ENCODE assay signal across 16 cellular contexts in genomic region chr10:2938869-2939268, GRCh38.
DNase-seq lines count a peak whose midpoint lies in the region; ATAC-seq and TF ChIP-seq lines count a peak whose summit lies in the region.
"Had no signal": no experiment of that assay in that cellular context is flagged by ENCODE, and none has a peak within 500 bp of the region (broad histone marks: within the 10 kb centered on the region; RNA-seq: fewer than 3 reads in every experiment).

No MANE protein-coding gene starts in this region.

- H3K18ac ChIP-seq in mesenchymal stem cell (ENCODE audit: low read depth in 1 of 2, low read length in 2 of 2), result no peak overlapping the region

- H3F3A ChIP-seq in MM.1S (ENCODE audit: insufficient read depth, low read length), result no peaks in the 10 kb centered on the region

- DNase-seq in Ammon's horn (ENCODE audit: low spot score) (peak; percentile 14), astrocyte of the cerebellum (ENCODE audit: low read depth) (no peak), mesenchymal stem cell (peak; percentile 6), ovary (no peak), MM.1S (no peak)
- DNase-seq in stimulated activated CD4-positive, alpha-beta T cell treated with anti-CD3 and anti-CD28 coated beads, Interleukin-1b, Interleukin-23, amount 100 ng/mL, for 48 hours, result no peak
- DNase-seq: activated gamma-delta T cell treated with Interleukin-2 at 50 U/mL for 16 hours; brain microvascular endothelial cell; CD4-positive, alpha-beta T cell; GDM1; NCI-H2107; psoas muscle; stimulated activated CD4-positive, alpha-beta T cell treated with anti-CD3 and anti-CD28 coated beads, Interleukin-2, amount 100 ng/mL, for 24 hours had no signal

- no peaks in the 10 kb centered on the region for H3K79me1 ChIP-seq in mesenchymal stem cell (replicated peaks; ENCODE audit: low read length, poor library complexity, severe bottlenecking)

- H2AK5ac ChIP-seq in mesenchymal stem cell (ENCODE audit: low read length, severe bottlenecking), result no peak overlapping the region

- no peak for ATAC-seq in GM21367 (IDR thresholded peaks at IDR 0.05; ENCODE audit: unreplicated experiment)
- ATAC-seq: psoas muscle had no signal

- no peaks in the 10 kb centered on the region for H3K36me3 ChIP-seq in KMS-11 (ENCODE audit: insufficient read depth)
- H3K36me3 ChIP-seq in mesenchymal stem cell (ENCODE audit: control insufficient read depth in 1 of 2, insufficient read depth in 2 of 2, low read depth in 1 of 2, low read length in 2 of 2), result no peaks in the 10 kb centered on the region
- H3K36me3 ChIP-seq in ovary, result no peaks in the 10 kb centered on the region
- H3K36me3 ChIP-seq in MM.1S (replicated peaks; ENCODE audit: insufficient read depth, low read length), result no peaks in the 10 kb centered on the region
- H3K36me3 ChIP-seq: brain microvascular endothelial cell had no signal

- H3K9me3 ChIP-seq in mesenchymal stem cell (ENCODE audit: control insufficient read depth, low read length) (no peaks in the 10 kb centered on the region), ovary (no peaks in the 10 kb centered on the region), MM.1S (replicated peaks; ENCODE audit: insufficient read depth, low read length) (no peaks in the 10 kb centered on the region)
- H3K9me3 ChIP-seq: psoas muscle had no signal

- H4K20me1 ChIP-seq in KMS-11 (ENCODE audit: insufficient read depth), result no peaks in the 10 kb centered on the region
- no peaks in the 10 kb centered on the region for H4K20me1 ChIP-seq in MM.1S (ENCODE audit: insufficient read depth, low read length)

- no peak overlapping the region for H3K14ac ChIP-seq in mesenchymal stem cell (ENCODE audit: low read length in 2 of 2)

- no peak overlapping the region for H2BK15ac ChIP-seq in mesenchymal stem cell (ENCODE audit: low read depth, poor library complexity, severe bottlenecking)

- H3K4me1 ChIP-seq in KMS-11 (ENCODE audit: low read depth, poor library complexity, severe bottlenecking) (no peaks in the 10 kb centered on the region), mesenchymal stem cell (ENCODE audit: control insufficient read depth, insufficient read depth, low read depth, low read length) (peaks cover 3% of the 10 kb centered on the region), ovary (ENCODE audit: insufficient read depth) (peaks cover 3% of the 10 kb centered on the region), MM.1S (ENCODE audit: low read length) (no peaks in the 10 kb centered on the region)
- H3K4me1 ChIP-seq: psoas muscle had no signal

- TF ChIP-seq CTCF in KMS-11 (conservative IDR thresholded peaks at IDR 0.05; ENCODE audit: low read depth, low read length) (peak; percentile 26; the same call in 1 of the 2 replicates), astrocyte of the cerebellum (IDR thresholded peaks at IDR 0.05; ENCODE audit: low read depth, low read length, missing control alignments) (peak; percentile 13), ovary (IDR thresholded peaks at IDR 0.05) (no peak), MM.1S (IDR thresholded peaks at IDR 0.05; ENCODE audit: low read length) (no peak)

- H3K27me3 ChIP-seq in KMS-11 (ENCODE audit: insufficient read depth, low read depth), result no peaks in the 10 kb centered on the region
- peaks cover 12 to 79% of the 10 kb centered on the region in 2 experiments for H3K27me3 ChIP-seq in mesenchymal stem cell (ENCODE audit: control insufficient read depth in 1 of 2, insufficient read depth in 1 of 2, low read length in 2 of 2)
- H3K27me3 ChIP-seq in ovary, result no peaks in the 10 kb centered on the region
- no peaks in the 10 kb centered on the region for H3K27me3 ChIP-seq in MM.1S (replicated peaks; ENCODE audit: insufficient read depth, low read length)
- H3K27me3 ChIP-seq: brain microvascular endothelial cell had no signal

- WGBS in mesenchymal stem cell, result 80% methylated on average over 3 of the region's 3 CpGs
- WGBS in ovary, 3 donors, result 71 to 73% (median 72%) methylated on average over 3 of the region's 3 CpGs

- H2BK5ac ChIP-seq in mesenchymal stem cell (ENCODE audit: low read depth, low read length, poor library complexity, severe bottlenecking), result no peak overlapping the region

- no peak overlapping the region for H3K4ac ChIP-seq in mesenchymal stem cell (ENCODE audit: low read depth in 1 of 2, low read length in 2 of 2)

- H3K9ac ChIP-seq in KMS-11, result no peak overlapping the region
- H3K9ac ChIP-seq in mesenchymal stem cell (ENCODE audit: low read length), result no peak overlapping the region
- no peak overlapping the region for H3K9ac ChIP-seq in MM.1S (ENCODE audit: low read length)

- H4K91ac ChIP-seq in mesenchymal stem cell (ENCODE audit: low read length), result no peak overlapping the region

- TF ChIP-seq POLR2A in ovary (IDR thresholded peaks at IDR 0.05), result no peak

- intact Hi-C loops in ovary (cut with DNase I), result no loop called here

- H2BK120ac ChIP-seq in mesenchymal stem cell (ENCODE audit: low read depth, low read length), result no peak overlapping the region

- H3K27ac ChIP-seq in KMS-11 (no peak overlapping the region), mesenchymal stem cell (ENCODE audit: low read length, poor library complexity, severe bottlenecking) (no peak overlapping the region), ovary (no peak overlapping the region), MM.1S (ENCODE audit: low read length) (no peak overlapping the region)
- H3K27ac ChIP-seq: brain microvascular endothelial cell, HL-60, psoas muscle had no signal

- H3K9me2 ChIP-seq in MM.1S (replicated peaks; ENCODE audit: insufficient read depth, low read length), result no peaks in the 10 kb centered on the region

- H3K79me2 ChIP-seq in KMS-11 (ENCODE audit: insufficient read depth, low read depth) (no peaks in the 10 kb centered on the region), MM.1S (ENCODE audit: low read length) (no peaks in the 10 kb centered on the region)

- H3K4me3 ChIP-seq in KMS-11 (IDR thresholded peaks at IDR 0.05; ENCODE audit: insufficient read depth, low read depth, low read length) (no peak overlapping the region), astrocyte of the cerebellum (ENCODE audit: low read depth, low read length) (no peak overlapping the region), mesenchymal stem cell (ENCODE audit: insufficient read depth in 1 of 2, low read depth in 1 of 2, low read length in 2 of 2) (no peak overlapping the region), ovary (no peak overlapping the region), MM.1S (ENCODE audit: low read length) (no peak overlapping the region)
- H3K4me3 ChIP-seq: psoas muscle had no signal

- H3K23ac ChIP-seq in mesenchymal stem cell (ENCODE audit: low read length in 2 of 2), result no peak overlapping the region

- no peak overlapping the region for H4K8ac ChIP-seq in mesenchymal stem cell (ENCODE audit: low read length)

- no peak for TF ChIP-seq EP300 in ovary (IDR thresholded peaks at IDR 0.05)

- in situ Hi-C loops in astrocyte of the cerebellum (cut with HindIII; ENCODE audit: low sequenced_read_pairs), result loop anchor here (5.0 kb wide), 1 partner anchor 33 kb away; no protein-coding TSS in a partner anchor

- H3K4me2 ChIP-seq in KMS-11 (no peak overlapping the region), mesenchymal stem cell (ENCODE audit: low read length, poor library complexity, severe bottlenecking) (no peak overlapping the region), MM.1S (ENCODE audit: low read depth, low read length) (no peak overlapping the region)

- H2BK12ac ChIP-seq in mesenchymal stem cell (ENCODE audit: low read length in 2 of 2), result no peak overlapping the region

- no peak overlapping the region for H2AFZ ChIP-seq in KMS-11 (ENCODE audit: low read depth)
- H2AFZ ChIP-seq in mesenchymal stem cell (ENCODE audit: low read depth, low read length), result no peak overlapping the region
- no peak overlapping the region for H2AFZ ChIP-seq in MM.1S (ENCODE audit: low read length)

Comparison
In these comparisons a context has a peak if more than half of its experiments do, and no peak if none do; other contexts are left out.
1. DNase-seq: peak in Ammon's horn (single experiment) and mesenchymal stem cell (single experiment); none in astrocyte of the cerebellum (single experiment), stimulated activated CD4-positive, alpha-beta T cell treated with anti-CD3 and anti-CD28 coated beads, Interleukin-1b, Interleukin-23, amount 100 ng/mL, for 48 hours (single experiment), ovary (0 of 5) and MM.1S (single experiment).
2. CTCF ChIP-seq: peak in KMS-11 (single experiment) and astrocyte of the cerebellum (single experiment); none in ovary (0 of 3) and MM.1S (single experiment).